20 cellular contexts compared by ENCODE assay signal in the genomic region with DNA sequence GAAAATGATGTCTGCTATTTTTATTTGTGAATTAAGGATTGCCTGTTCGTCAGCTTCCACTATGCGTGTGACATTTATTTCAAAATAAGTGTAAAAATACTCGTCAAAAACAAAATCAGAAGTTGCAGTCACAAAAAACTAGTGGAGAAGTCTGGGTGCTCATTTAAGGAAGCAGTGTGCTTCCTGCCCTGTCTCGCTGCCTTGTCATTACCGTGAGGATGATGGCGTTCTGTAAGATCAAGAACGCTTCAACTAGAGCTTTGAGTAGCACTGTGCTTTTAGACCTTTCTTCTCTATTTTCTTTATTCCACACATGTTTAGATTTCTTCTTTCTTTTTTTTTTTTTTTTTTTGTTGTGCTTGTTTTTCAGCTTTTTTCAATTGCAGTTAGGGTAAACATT.
"Had no signal": no experiment of that assay in that cellular context is flagged by ENCODE, and none has a peak within 500 bp of the region (broad histone marks: within the 10 kb centered on the region; RNA-seq: fewer than 3 reads in every experiment).

No MANE protein-coding gene starts in this region.

- H3K9me3 ChIP-seq: colonic mucosa, gastrocnemius medialis, pancreas, transverse colon had no signal

- H3K36me3 ChIP-seq: colonic mucosa, gastrocnemius medialis, pancreas, transverse colon had no signal

- DNase-seq: activated B cell treated with CpG ODN at 0.5 μM for 24 hours; activated CD4-positive, alpha-beta T cell treated with anti-CD3 and anti-CD28 coated beads for 36 hours; activated CD8-positive, alpha-beta memory T cell treated with anti-CD3 and anti-CD28 coated beads, Interleukin-2, amount 10 ng/mL, durations not matched to agents 7 days and 5 days; activated CD8-positive, alpha-beta T cell treated with anti-CD3 and anti-CD28 coated beads, Interleukin-2, amount 10 ng/mL, durations not matched to agents 7 days and 5 days; activated naive CD4-positive, alpha-beta T cell; activated T-cell treated with anti-CD3 and anti-CD28 coated beads, Interleukin-2, amount 50 U/mL, for 72 hours; cerebellar nuclear complex; colonic mucosa; effector CD8-positive, alpha-beta T cell; gastrocnemius medialis; left colon; mammary epithelial cell; naive thymus-derived CD8-positive, alpha-beta T cell; pancreas; right cardiac atrium; stimulated activated naive CD4-positive, alpha-beta T cell; T-helper 9 cell; transverse colon had no signal

- H3K27me3 ChIP-seq: colonic mucosa, gastrocnemius medialis, pancreas, transverse colon had no signal

- H3K4me3 ChIP-seq: colonic mucosa, gastrocnemius medialis, pancreas, transverse colon had no signal

- H3K4me1 ChIP-seq: colonic mucosa, gastrocnemius medialis, transverse colon had no signal

- H3K27ac ChIP-seq: colonic mucosa, epithelial cell of prostate, gastrocnemius medialis, pancreas, transverse colon had no signal

- ATAC-seq: activated CD4-positive, alpha-beta T cell treated with anti-CD3 and anti-CD28 coated beads for 36 hours; activated CD8-positive, alpha-beta memory T cell treated with anti-CD3 and anti-CD28 coated beads, Interleukin-2, amount 10 ng/mL, durations not matched to agents 7 days and 5 days; activated CD8-positive, alpha-beta T cell treated with anti-CD3 and anti-CD28 coated beads, Interleukin-2, amount 10 ng/mL, durations not matched to agents 7 days and 5 days; activated naive CD4-positive, alpha-beta T cell treated with anti-CD3 and anti-CD28 coated beads, Interleukin-2, amount 50 U/mL, for 72 hours; activated T-cell treated with anti-CD3 and anti-CD28 coated beads, Interleukin-2, amount 50 U/mL, for 72 hours; gastrocnemius medialis; left colon; naive thymus-derived CD8-positive, alpha-beta T cell; pancreas; right cardiac atrium had no signal
